In genomic region chr1:22055463-22055862, GRCh38 we compare ENCODE assay signal across 2 cellular contexts.
TF ChIP-seq lines count a peak whose summit lies in the region.

No MANE protein-coding gene starts in this region.

TF ChIP-seq in HEK293, 187 proteins besides CTCF, POLR2A, EP300 and RAD21 (continued from another document):
- TF ChIP-seq ZNF133 (tag by site-specific recombination; IDR thresholded peaks at IDR 0.05) (no peak), ZNF600 (tag by site-specific recombination; IDR thresholded peaks at IDR 0.05) (peak; percentile 73), TRIM28 (IDR thresholded peaks at IDR 0.05; ENCODE audit: borderline replicate concordance, low read length) (0 out of 2 replicates have a peak, but pooled peaks have one; percentile 16), ZBTB20 (tag by site-specific recombination; IDR thresholded peaks at IDR 0.05) (no peak), ZNF639 (tag by site-specific recombination; IDR thresholded peaks at IDR 0.05) (no peak), ZNF324 (tag by site-specific recombination; IDR thresholded peaks at IDR 0.05) (no peak), ZNF132 (tag by site-specific recombination; IDR thresholded peaks at IDR 0.05; ENCODE audit: borderline replicate concordance) (no peak), ZNF747 (tag by site-specific recombination; IDR thresholded peaks at IDR 0.05) (no peak), ZNF121 (tag by site-specific recombination; IDR thresholded peaks at IDR 0.05) (no peak), MZF1 (tag by site-specific recombination; IDR thresholded peaks at IDR 0.05; ENCODE audit: borderline replicate concordance) (no peak), ZNF302 (tag by site-specific recombination; IDR thresholded peaks at IDR 0.05; ENCODE audit: low read depth) (no peak), OSR2 (tag by site-specific recombination; IDR thresholded peaks at IDR 0.05) (peak; percentile 62)
- TF ChIP-seq, protein P1, sequence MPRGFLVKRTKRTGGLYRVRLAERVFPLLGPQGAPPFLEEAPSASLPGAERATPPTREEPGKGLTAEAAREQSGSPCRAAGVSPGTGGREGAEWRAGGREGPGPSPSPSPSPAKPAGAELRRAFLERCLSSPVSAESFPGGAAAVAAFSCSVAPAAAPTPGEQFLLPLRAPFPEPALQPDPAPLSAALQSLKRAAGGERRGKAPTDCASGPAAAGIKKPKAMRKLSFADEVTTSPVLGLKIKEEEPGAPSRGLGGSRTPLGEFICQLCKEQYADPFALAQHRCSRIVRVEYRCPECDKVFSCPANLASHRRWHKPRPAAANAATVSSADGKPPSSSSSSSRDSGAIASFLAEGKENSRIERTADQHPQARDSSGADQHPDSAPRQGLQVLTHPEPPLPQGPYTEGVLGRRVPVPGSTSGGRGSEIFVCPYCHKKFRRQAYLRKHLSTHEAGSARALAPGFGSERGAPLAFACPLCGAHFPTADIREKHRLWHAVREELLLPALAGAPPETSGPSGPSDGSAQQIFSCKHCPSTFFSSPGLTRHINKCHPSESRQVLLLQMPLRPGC (tag by site-specific recombination; IDR thresholded peaks at IDR 0.05), result no peak
- TF ChIP-seq, protein P2, sequence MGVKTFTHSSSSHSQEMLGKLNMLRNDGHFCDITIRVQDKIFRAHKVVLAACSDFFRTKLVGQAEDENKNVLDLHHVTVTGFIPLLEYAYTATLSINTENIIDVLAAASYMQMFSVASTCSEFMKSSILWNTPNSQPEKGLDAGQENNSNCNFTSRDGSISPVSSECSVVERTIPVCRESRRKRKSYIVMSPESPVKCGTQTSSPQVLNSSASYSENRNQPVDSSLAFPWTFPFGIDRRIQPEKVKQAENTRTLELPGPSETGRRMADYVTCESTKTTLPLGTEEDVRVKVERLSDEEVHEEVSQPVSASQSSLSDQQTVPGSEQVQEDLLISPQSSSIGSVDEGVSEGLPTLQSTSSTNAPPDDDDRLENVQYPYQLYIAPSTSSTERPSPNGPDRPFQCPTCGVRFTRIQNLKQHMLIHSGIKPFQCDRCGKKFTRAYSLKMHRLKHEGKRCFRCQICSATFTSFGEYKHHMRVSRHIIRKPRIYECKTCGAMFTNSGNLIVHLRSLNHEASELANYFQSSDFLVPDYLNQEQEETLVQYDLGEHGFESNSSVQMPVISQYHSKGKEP (tag by site-specific recombination; IDR thresholded peaks at IDR 0.05), result 0 out of 2 replicates have a peak, but pooled peaks have one; percentile 39

TF ChIP-seq in GM12878, 131 proteins besides CTCF, POLR2A, EP300 and RAD21 (continued from another document):
- no peak for TF ChIP-seq TAF1 (IDR thresholded peaks at IDR 0.05; ENCODE audit: borderline replicate concordance, low read depth, low read length)
- TF ChIP-seq MEF2B (IDR thresholded peaks at IDR 0.05; ENCODE audit: partially characterized antibody, poor library complexity, severe bottlenecking), result no peak
- TF ChIP-seq ZNF24 (IDR thresholded peaks at IDR 0.05), result no peak
- TF ChIP-seq BACH1 (IDR thresholded peaks at IDR 0.05; ENCODE audit: borderline replicate concordance), result no peak
- TF ChIP-seq RCOR1 (conservative IDR thresholded peaks at IDR 0.05; ENCODE audit: low read depth, low read length), result no peak
- no peak for TF ChIP-seq SREBF2 (IDR thresholded peaks at IDR 0.05; ENCODE audit: low read length)
- no peak for TF ChIP-seq FOXK2 (IDR thresholded peaks at IDR 0.05)
- TF ChIP-seq YY1 (IDR thresholded peaks at IDR 0.05; ENCODE audit: low read depth, low read length), result no peak
- TF ChIP-seq CREM (IDR thresholded peaks at IDR 0.05; ENCODE audit: low read depth), result no peak
- TF ChIP-seq HCFC1 (IDR thresholded peaks at IDR 0.05; ENCODE audit: low read length), result no peak
- no peak for TF ChIP-seq CHD4 (IDR thresholded peaks at IDR 0.05)
- TF ChIP-seq SPI1 (IDR thresholded peaks at IDR 0.05; ENCODE audit: borderline replicate concordance, insufficient read depth, low read depth, low read length), result no peak
